ENCODE assay signal across 18 cellular contexts in genomic region chr12:6967548-6968100, GRCh38. TPM values are rescaled to one million over a fixed set of nuclear protein-coding genes. Genes with fewer than 3 reads are reported as not detected.
DNase-seq lines count a peak whose midpoint lies in the region; ATAC-seq and TF ChIP-seq lines count a peak whose summit lies in the region.
"Had no signal": no experiment of that assay in that cellular context is flagged by ENCODE, and none has a peak within 500 bp of the region (broad histone marks: within the 10 kb centered on the region; RNA-seq: fewer than 3 reads in every experiment).

No MANE protein-coding gene starts in this region.

- CTCF ChIA-PET in HEK293 (lab: Yijun Ruan, JAX), result interaction anchor here (0.7 to 2.7 kb wide), 5 partner anchors 23 to 146 kb away, joined by 3 to 41 read pairs (median 5); partner anchors contain the start of genes C12orf57, C1RL and RNU7-1

- H3K4me3 ChIP-seq in BLaER1 treated with 17β-estradiol and CSF1 and Interleukin-3, amounts not matched to agents 10 nM and 100 nM, result peak overlapping the region in 1 of 10 experiments; percentile 90; a peak in 2 of 20 replicates
- no peak overlapping the region for H3K4me3 ChIP-seq in HEK293 (ENCODE audit: low read depth, low read length)
- H3K4me3 ChIP-seq: MG63, spleen had no signal

- no peaks in the 10 kb centered on the region for H3K9me3 Mint-ChIP-seq in activated naive CD8-positive, alpha-beta T cell treated with anti-CD3 and anti-CD28 coated beads for 36 hours
- H3K9me3 Mint-ChIP-seq in neural crest cell, result no peaks in the 10 kb centered on the region
- no peaks in the 10 kb centered on the region for H3K9me3 Mint-ChIP-seq in nephron progenitor cell

- H3K36me3 ChIP-seq in BLaER1 treated with 17β-estradiol and CSF1 and Interleukin-3, amounts not matched to agents 10 nM and 100 nM, result peaks cover 40 to 65% (median 56%) of the 10 kb centered on the region in 11 experiments
- H3K36me3 ChIP-seq in HEK293 (ENCODE audit: control insufficient read depth in 2 of 2, insufficient read depth in 1 of 2, low read length in 2 of 2), result peaks cover 14 to 60% of the 10 kb centered on the region in 2 experiments

- ATAC-seq in GM18907 (IDR thresholded peaks at IDR 0.05; ENCODE audit: unreplicated experiment), result no peak

- H3K4me2 ChIP-seq in BLaER1 treated with 17β-estradiol and CSF1 and Interleukin-3, amounts not matched to agents 10 nM and 100 nM, result peak overlapping the region in 7 of 11 experiments; percentile 87 to 99 (median 98); a peak in 9 of 22 replicates

- H3K27ac Mint-ChIP-seq in activated naive CD8-positive, alpha-beta T cell treated with anti-CD3 and anti-CD28 coated beads for 36 hours, result peak overlapping the region; percentile 56
- H3K27ac Mint-ChIP-seq in neural crest cell (ENCODE audit: unreplicated experiment) (no peak overlapping the region), nephron progenitor cell (no peak overlapping the region)

- POLR2A ChIA-PET in HEK293 (lab: Yijun Ruan, JAX), result interaction anchor here (1.0 to 2.4 kb wide), 3 partner anchors 22 to 51 kb away, joined by 3 to 32 read pairs (median 3); partner anchors contain the start of genes C12orf57, LPCAT3 and RNU7-1

- H3K36me3 Mint-ChIP-seq in activated naive CD8-positive, alpha-beta T cell treated with anti-CD3 and anti-CD28 coated beads for 36 hours, result peaks cover 62% of the 10 kb centered on the region
- H3K36me3 Mint-ChIP-seq in neural crest cell (ENCODE audit: low read depth) (peaks cover 17% of the 10 kb centered on the region), nephron progenitor cell (ENCODE audit: low read depth) (peaks cover 39% of the 10 kb centered on the region)

- no peak for DNase-seq in activated naive CD8-positive, alpha-beta T cell treated with anti-CD3 and anti-CD28 coated beads for 36 hours
- DNase-seq in neural crest cell (ENCODE audit: low read depth, low spot score), result no peak
- no peak for DNase-seq in NCI-H524 (lab: John Stamatoyannopoulos, UW)
- DNase-seq in nephron progenitor cell, result no peak
- DNase-seq: cerebellar nuclear complex, glutamatergic neuron, kidney, MG63, NCI-H2081, NCI-H69, Right ventricle myocardium superior, spleen had no signal

- no peaks in the 10 kb centered on the region for H3K27me3 ChIP-seq in BLaER1 treated with 17β-estradiol and CSF1 and Interleukin-3, amounts not matched to agents 10 nM and 100 nM
- H3K27me3 ChIP-seq: MG63, spleen had no signal

- peaks cover 56% of the 10 kb centered on the region for H3K4me1 Mint-ChIP-seq in activated naive CD8-positive, alpha-beta T cell treated with anti-CD3 and anti-CD28 coated beads for 36 hours
- H3K4me1 Mint-ChIP-seq in neural crest cell (peaks cover 37% of the 10 kb centered on the region), nephron progenitor cell (peaks cover 48% of the 10 kb centered on the region)

- H4K20me1 ChIP-seq in BLaER1 treated with 17β-estradiol and CSF1 and Interleukin-3, amounts not matched to agents 10 nM and 100 nM, result peaks cover 0 to 29% (median 19%) of the 10 kb centered on the region in 11 experiments; a peak in 10 of 22 replicates

- TF ChIP-seq CTCF in HEK293 (tag by site-specific recombination; IDR thresholded peaks at IDR 0.05) (no peak), neural crest cell (conservative IDR thresholded peaks at IDR 0.05) (no peak), nephron progenitor cell (IDR thresholded peaks at IDR 0.05) (no peak)

- H3K27me3 Mint-ChIP-seq in activated naive CD8-positive, alpha-beta T cell treated with anti-CD3 and anti-CD28 coated beads for 36 hours, result no peaks in the 10 kb centered on the region
- H3K27me3 Mint-ChIP-seq in neural crest cell (ENCODE audit: low read depth) (no peaks in the 10 kb centered on the region), nephron progenitor cell (ENCODE audit: low read depth, poor library complexity) (no peaks in the 10 kb centered on the region)

- H3K4me1 ChIP-seq in BLaER1 treated with 17β-estradiol and CSF1 and Interleukin-3, amounts not matched to agents 10 nM and 100 nM, result peaks cover 59 to 76% (median 68%) of the 10 kb centered on the region in 10 experiments
- H3K4me1 ChIP-seq in HEK293 (ENCODE audit: control insufficient read depth, insufficient read depth, low read length), result 0 out of 2 replicates have a peak, but pooled peaks cover 4% of the 10 kb centered on the region

- H3K9me3 ChIP-seq in BLaER1 treated with 17β-estradiol and CSF1 and Interleukin-3, amounts not matched to agents 10 nM and 100 nM (replicated peaks in 1 of 11), result no peaks in the 10 kb centered on the region
- no peaks in the 10 kb centered on the region for H3K9me3 ChIP-seq in HEK293 (ENCODE audit: control insufficient read depth, insufficient read depth, low read depth, low read length)
- H3K9me3 ChIP-seq: MG63, spleen had no signal

- peak overlapping the region in 6 of 11 experiments; percentile 11 to 98 (median 94); a peak in 6 of 22 replicates for H3K27ac ChIP-seq in BLaER1 treated with 17β-estradiol and CSF1 and Interleukin-3, amounts not matched to agents 10 nM and 100 nM
- H3K27ac ChIP-seq in HEK293 (ENCODE audit: extremely low read depth, low read depth, low read length), result peak overlapping the region; percentile 9; the same call in 1 of the 2 replicates
- H3K27ac ChIP-seq: parathyroid adenoma had no signal

- H3K4me3 Mint-ChIP-seq in activated naive CD8-positive, alpha-beta T cell treated with anti-CD3 and anti-CD28 coated beads for 36 hours, result peak overlapping the region; percentile 29
- H3K4me3 Mint-ChIP-seq in neural crest cell (peak overlapping the region; percentile 62), nephron progenitor cell (no peak overlapping the region)
- H3K4me3 Mint-ChIP-seq: CD14-positive monocyte had no signal

- peak overlapping the region; percentile 22 to 99 (median 93); a peak in 19 of 22 replicates for H3K9ac ChIP-seq in BLaER1 treated with 17β-estradiol and CSF1 and Interleukin-3, amounts not matched to agents 10 nM and 100 nM
- H3K9ac ChIP-seq: parathyroid adenoma had no signal

TF ChIP-seq in HEK293, 187 proteins besides CTCF, POLR2A, EP300 and RAD21:
- TF ChIP-seq ZNF248 (tag by site-specific recombination; IDR thresholded peaks at IDR 0.05) (no peak), ZNF146 (tag by site-specific recombination; IDR thresholded peaks at IDR 0.05) (no peak), ZNF843 (tag by site-specific recombination; IDR thresholded peaks at IDR 0.05) (no peak)
- TF ChIP-seq, protein P1, sequence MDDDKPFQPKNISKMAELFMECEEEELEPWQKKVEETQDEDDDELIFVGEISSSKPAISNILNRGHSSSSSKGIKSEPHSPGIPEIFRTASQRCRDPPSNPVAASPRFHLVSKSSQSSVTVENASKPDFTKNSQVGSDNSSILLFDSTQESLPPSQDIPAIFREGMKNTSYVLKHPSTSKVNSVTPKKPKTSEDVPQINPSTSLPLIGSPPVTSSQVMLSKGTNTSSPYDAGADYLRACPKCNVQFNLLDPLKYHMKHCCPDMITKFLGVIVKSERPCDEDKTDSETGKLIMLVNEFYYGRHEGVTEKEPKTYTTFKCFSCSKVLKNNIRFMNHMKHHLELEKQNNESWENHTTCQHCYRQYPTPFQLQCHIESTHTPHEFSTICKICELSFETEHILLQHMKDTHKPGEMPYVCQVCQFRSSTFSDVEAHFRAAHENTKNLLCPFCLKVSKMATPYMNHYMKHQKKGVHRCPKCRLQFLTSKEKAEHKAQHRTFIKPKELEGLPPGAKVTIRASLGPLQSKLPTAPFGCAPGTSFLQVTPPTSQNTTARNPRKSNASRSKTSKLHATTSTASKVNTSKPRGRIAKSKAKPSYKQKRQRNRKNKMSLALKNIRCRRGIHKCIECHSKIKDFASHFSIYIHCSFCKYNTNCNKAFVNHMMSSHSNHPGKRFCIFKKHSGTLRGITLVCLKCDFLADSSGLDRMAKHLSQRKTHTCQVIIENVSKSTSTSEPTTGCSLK (tag by site-specific recombination; IDR thresholded peaks at IDR 0.05), result no peak
- TF ChIP-seq, protein P2, sequence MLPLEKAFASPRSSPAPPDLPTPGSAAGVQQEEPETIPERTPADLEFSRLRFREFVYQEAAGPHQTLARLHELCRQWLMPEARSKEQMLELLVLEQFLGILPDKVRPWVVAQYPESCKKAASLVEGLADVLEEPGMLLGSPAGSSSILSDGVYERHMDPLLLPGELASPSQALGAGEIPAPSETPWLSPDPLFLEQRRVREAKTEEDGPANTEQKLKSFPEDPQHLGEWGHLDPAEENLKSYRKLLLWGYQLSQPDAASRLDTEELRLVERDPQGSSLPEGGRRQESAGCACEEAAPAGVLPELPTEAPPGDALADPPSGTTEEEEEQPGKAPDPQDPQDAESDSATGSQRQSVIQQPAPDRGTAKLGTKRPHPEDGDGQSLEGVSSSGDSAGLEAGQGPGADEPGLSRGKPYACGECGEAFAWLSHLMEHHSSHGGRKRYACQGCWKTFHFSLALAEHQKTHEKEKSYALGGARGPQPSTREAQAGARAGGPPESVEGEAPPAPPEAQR (tag by site-specific recombination; IDR thresholded peaks at IDR 0.05), result no peak
- TF ChIP-seq, protein P3, sequence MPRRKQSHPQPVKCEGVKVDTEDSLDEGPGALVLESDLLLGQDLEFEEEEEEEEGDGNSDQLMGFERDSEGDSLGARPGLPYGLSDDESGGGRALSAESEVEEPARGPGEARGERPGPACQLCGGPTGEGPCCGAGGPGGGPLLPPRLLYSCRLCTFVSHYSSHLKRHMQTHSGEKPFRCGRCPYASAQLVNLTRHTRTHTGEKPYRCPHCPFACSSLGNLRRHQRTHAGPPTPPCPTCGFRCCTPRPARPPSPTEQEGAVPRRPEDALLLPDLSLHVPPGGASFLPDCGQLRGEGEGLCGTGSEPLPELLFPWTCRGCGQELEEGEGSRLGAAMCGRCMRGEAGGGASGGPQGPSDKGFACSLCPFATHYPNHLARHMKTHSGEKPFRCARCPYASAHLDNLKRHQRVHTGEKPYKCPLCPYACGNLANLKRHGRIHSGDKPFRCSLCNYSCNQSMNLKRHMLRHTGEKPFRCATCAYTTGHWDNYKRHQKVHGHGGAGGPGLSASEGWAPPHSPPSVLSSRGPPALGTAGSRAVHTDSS (tag by site-specific recombination; IDR thresholded peaks at IDR 0.05), result no peak
TF ChIP-seq in HEK293: peak in this region for 0.

RNA-seq across cellular contexts. Expression of gene PHB2, which starts 2.8 kb away (rescaled TPM):
- total RNA-seq in activated naive CD8-positive, alpha-beta T cell treated with anti-CD3 and anti-CD28 coated beads for 36 hours, result 100 to 1,000 TPM; 556 to 557 TPM
- 330 and 335 TPM in 2 replicates for total RNA-seq in neural crest cell

RNA-seq across cellular contexts. Expression of gene EMG1, which starts 3.1 kb away (rescaled TPM):
- total RNA-seq in activated naive CD8-positive, alpha-beta T cell treated with anti-CD3 and anti-CD28 coated beads for 36 hours, result 100 to 1,000 TPM; 130 to 140 TPM
- total RNA-seq in neural crest cell, result 57.5 and 65.5 TPM in 2 replicates

RNA-seq across cellular contexts. Expression of gene PTPN6, which starts 16.5 kb away (rescaled TPM):
- total RNA-seq in activated naive CD8-positive, alpha-beta T cell treated with anti-CD3 and anti-CD28 coated beads for 36 hours, result 100 to 1,000 TPM; 457 to 467 TPM
- 0.73 and 1.1 TPM in 2 replicates for total RNA-seq in neural crest cell
- total RNA-seq: Daoy had no signal

RNA-seq across cellular contexts. Expression of gene C12orf57, which starts 23.8 kb away (rescaled TPM):
- total RNA-seq in activated naive CD8-positive, alpha-beta T cell treated with anti-CD3 and anti-CD28 coated beads for 36 hours, result 100 to 1,000 TPM; 203 to 208 TPM
- total RNA-seq in neural crest cell, result 293 and 298 TPM in 2 replicates

RNA-seq across cellular contexts. Expression of gene RNU7-1, which starts 24.0 kb away (rescaled TPM):
- not detected for total RNA-seq in activated naive CD8-positive, alpha-beta T cell treated with anti-CD3 and anti-CD28 coated beads for 36 hours
- total RNA-seq in neural crest cell, result not detected in 2 replicates
- total RNA-seq: Daoy, kidney, Right ventricle myocardium superior, spleen had no signal

Comparison
In these comparisons a context has a peak if more than half of its experiments do, and no peak if none do; other contexts are left out.
1. RNA of gene PTPN6, which starts 16.5 kb away (total RNA-seq): 457 to 467 TPM in activated naive CD8-positive, alpha-beta T cell treated with anti-CD3 and anti-CD28 coated beads for 36 hours; 0.73 to 1.1 TPM in neural crest cell; every median in the first group is over 100 times any median in the second.